In genomic region chr17:42674755-42675347, GRCh38 we compare ENCODE assay signal across 8 cellular contexts. TPM values are rescaled to one million over a fixed set of nuclear protein-coding genes. Genes with fewer than 3 reads are reported as not detected.
DNase-seq lines count a peak whose midpoint lies in the region; ATAC-seq, FAIRE-seq and TF ChIP-seq lines count a peak whose summit lies in the region.

No MANE protein-coding gene starts in this region.

- H3K9me3 ChIP-seq in kidney (ENCODE audit: control insufficient read depth in 1 of 2, low read length in 2 of 2) (no peaks in the 10 kb centered on the region), upper lobe of left lung (no peaks in the 10 kb centered on the region)

- peak overlapping the region; percentile 13 to 54 for H3K27ac ChIP-seq in kidney (ENCODE audit: low read depth in 2 of 2, low read length in 2 of 2)
- peak overlapping the region; percentile 81 to 98 (median 90) for H3K27ac ChIP-seq in upper lobe of left lung

- peaks cover 77% of the 10 kb centered on the region for H3K27me3 Mint-ChIP-seq in activated naive CD4-positive, alpha-beta T cell treated with anti-CD3 and anti-CD28 coated beads, Interleukin-2, amount 10 ng/mL, durations not matched to agents 7 days and 5 days
- peaks cover 47% of the 10 kb centered on the region for H3K27me3 Mint-ChIP-seq in activated naive CD4-positive, alpha-beta T cell treated with anti-CD3 and anti-CD28 coated beads for 36 hours (ENCODE audit: low read depth)
- peaks cover under 1% of the 10 kb centered on the region for H3K27me3 Mint-ChIP-seq in WTC11 (ENCODE audit: low read depth)

- H3K9me3 Mint-ChIP-seq in activated naive CD4-positive, alpha-beta T cell treated with anti-CD3 and anti-CD28 coated beads, Interleukin-2, amount 10 ng/mL, durations not matched to agents 7 days and 5 days, result no peaks in the 10 kb centered on the region
- no peaks in the 10 kb centered on the region for H3K9me3 Mint-ChIP-seq in activated naive CD4-positive, alpha-beta T cell treated with anti-CD3 and anti-CD28 coated beads for 36 hours
- H3K9me3 Mint-ChIP-seq in WTC11, result no peaks in the 10 kb centered on the region

- no peak for TF ChIP-seq EP300 in upper lobe of left lung (IDR thresholded peaks at IDR 0.05)

- H3K4me3 ChIP-seq in kidney (ENCODE audit: low read length in 2 of 2) (peak overlapping the region; percentile 61 to 89), upper lobe of left lung (peak overlapping the region; percentile 81 to 92 (median 85))

- H3K36me3 Mint-ChIP-seq in activated naive CD4-positive, alpha-beta T cell treated with anti-CD3 and anti-CD28 coated beads, Interleukin-2, amount 10 ng/mL, durations not matched to agents 7 days and 5 days, result peaks cover 4% of the 10 kb centered on the region
- no peaks in the 10 kb centered on the region for H3K36me3 Mint-ChIP-seq in activated naive CD4-positive, alpha-beta T cell treated with anti-CD3 and anti-CD28 coated beads for 36 hours (ENCODE audit: low read depth)
- peaks cover 3% of the 10 kb centered on the region; the same call in 1 of the 2 replicates for H3K36me3 Mint-ChIP-seq in WTC11

- no peak for TF ChIP-seq POLR2A in upper lobe of left lung (IDR thresholded peaks at IDR 0.05)

- H3K36me3 ChIP-seq in kidney (ENCODE audit: control insufficient read depth in 1 of 2, insufficient read depth in 2 of 2, low read length in 2 of 2) (peaks cover 4 to 21% of the 10 kb centered on the region in 2 donors), upper lobe of left lung (peaks cover 4 to 36% (median 28%) of the 10 kb centered on the region in 4 donors)

- H3K27ac Mint-ChIP-seq in activated naive CD4-positive, alpha-beta T cell treated with anti-CD3 and anti-CD28 coated beads, Interleukin-2, amount 10 ng/mL, durations not matched to agents 7 days and 5 days, result no peak overlapping the region
- H3K27ac Mint-ChIP-seq in activated naive CD4-positive, alpha-beta T cell treated with anti-CD3 and anti-CD28 coated beads for 36 hours, result no peak overlapping the region
- H3K27ac Mint-ChIP-seq in WTC11, result peak overlapping the region; percentile 57; the same call in 1 of the 2 replicates

- TF ChIP-seq CTCF in WTC11 (IDR thresholded peaks at IDR 0.05), result no peak
- TF ChIP-seq CTCF in kidney (IDR thresholded peaks at IDR 0.05; ENCODE audit: borderline replicate concordance, extremely low read depth, insufficient read depth), result no peak
- no peak for TF ChIP-seq CTCF in upper lobe of left lung (IDR thresholded peaks at IDR 0.05)

- intact Hi-C loops in activated naive CD4-positive, alpha-beta T cell treated with anti-CD3 and anti-CD28 coated beads for 36 hours (cut with micrococcal nuclease), result loop anchor here (5.0 to 10.0 kb wide), 5 partner anchors 143 to 563 kb away; partner anchors contain the start of genes CAVIN1 and DHX58
- intact Hi-C loops in kidney (cut with DNase I), result no loop called here

- POLR2A ChIA-PET in WTC11 (lab: Charles Lee), result interaction anchor here (1.7 to 1.9 kb wide), 2 partner anchors 9 to 97 kb away, joined by 3 to 6 read pairs; partner anchors contain the start of gene PSMC3IP

- peaks cover 56% of the 10 kb centered on the region for H3K4me1 Mint-ChIP-seq in activated naive CD4-positive, alpha-beta T cell treated with anti-CD3 and anti-CD28 coated beads, Interleukin-2, amount 10 ng/mL, durations not matched to agents 7 days and 5 days
- peaks cover 52% of the 10 kb centered on the region for H3K4me1 Mint-ChIP-seq in activated naive CD4-positive, alpha-beta T cell treated with anti-CD3 and anti-CD28 coated beads for 36 hours (ENCODE audit: low read depth)
- peaks cover 35% of the 10 kb centered on the region for H3K4me1 Mint-ChIP-seq in WTC11

- no peak for DNase-seq in activated naive CD4-positive, alpha-beta T cell treated with anti-CD3 and anti-CD28 coated beads, Interleukin-2, amount 10 ng/mL, durations not matched to agents 7 days and 5 days
- no peak for DNase-seq in activated naive CD4-positive, alpha-beta T cell treated with anti-CD3 and anti-CD28 coated beads for 36 hours
- DNase-seq in WTC11 (ENCODE audit: low spot score), result peak; percentile 65
- peak; percentile 78 for DNase-seq in kidney
- no peak for DNase-seq in upper lobe of left lung
- DNase-seq in cortex of kidney (lab: John Stamatoyannopoulos, UW), result no peak
- no peak for DNase-seq in dermis blood vessel endothelial cell

- peak overlapping the region; percentile 29 for H3K4me3 Mint-ChIP-seq in activated naive CD4-positive, alpha-beta T cell treated with anti-CD3 and anti-CD28 coated beads, Interleukin-2, amount 10 ng/mL, durations not matched to agents 7 days and 5 days
- H3K4me3 Mint-ChIP-seq in activated naive CD4-positive, alpha-beta T cell treated with anti-CD3 and anti-CD28 coated beads for 36 hours, result no peak overlapping the region
- peak overlapping the region; percentile 64 for H3K4me3 Mint-ChIP-seq in WTC11

- peaks cover 0 to 6% (median 1%) of the 10 kb centered on the region in 4 donors for H3K27me3 ChIP-seq in upper lobe of left lung

- H3K4me1 ChIP-seq in kidney (ENCODE audit: control insufficient read depth in 1 of 2, insufficient read depth in 1 of 2, low read depth in 1 of 2, low read length in 2 of 2) (peaks cover 0 to 25% of the 10 kb centered on the region in 2 donors), upper lobe of left lung (peaks cover 50 to 75% (median 56%) of the 10 kb centered on the region in 4 donors)

- peak; percentile 6 for ATAC-seq in WTC11
- ATAC-seq in upper lobe of left lung (ENCODE audit: low FRiP score in 2 of 2), result no peak
- no peak for ATAC-seq in HG02798 (IDR thresholded peaks at IDR 0.05; ENCODE audit: poor library complexity, unreplicated experiment)

- WGBS in upper lobe of left lung, 2 donors, result 20 to 31% methylated on average over 8 to 9 of the region's 9 CpGs

- no peak for FAIRE-seq in kidney (lab: Jason Lieb, UNC)

- peak overlapping the region in 1 of 2 donors; percentile 69 for H3K9ac ChIP-seq in kidney (ENCODE audit: low read length in 2 of 2)

- CTCF ChIA-PET in activated naive CD4-positive, alpha-beta T cell treated with anti-CD3 and anti-CD28 coated beads, Interleukin-2, amount 10 ng/mL, durations not matched to agents 7 days and 5 days (lab: Charles Lee), result no interaction called here
- CTCF ChIA-PET in activated naive CD4-positive, alpha-beta T cell treated with anti-CD3 and anti-CD28 coated beads for 36 hours (lab: Charles Lee), result interaction anchor here (0.6 to 1.6 kb wide), 4 partner anchors 13 to 75 kb away, joined by 3 to 5 read pairs (median 3); no protein-coding TSS in a partner anchor
- CTCF ChIA-PET in WTC11 (lab: Charles Lee), result interaction anchor here (0.9 to 6.5 kb wide), 23 partner anchors 8 to 149 kb away, joined by 3 to 122 read pairs (median 6); partner anchors contain the start of genes BECN1, PSMC3IP, RAMP2 and RETREG3

TF ChIP-seq in WTC11, 78 proteins besides CTCF, POLR2A, EP300 and RAD21 (continues in another document):
- TF ChIP-seq ZBTB21 (CRISPR knock-in tag; IDR thresholded peaks at IDR 0.05; ENCODE audit: borderline replicate concordance) (no peak), USF2 (CRISPR knock-in tag; IDR thresholded peaks at IDR 0.05) (no peak)

RNA-seq across cellular contexts. Expression of gene PLEKHH3, which starts 1.9 kb away (rescaled TPM):
- under 1 TPM; 0.62 to 0.77 TPM for total RNA-seq in activated naive CD4-positive, alpha-beta T cell treated with anti-CD3 and anti-CD28 coated beads for 36 hours
- total RNA-seq in WTC11 (2021) (33.0 to 40.2 TPM (median 35.6 TPM) in 3 replicates), kidney (21.2 TPM), upper lobe of left lung (10 to 100 TPM; 18.4 to 93.2 (median 28.4) TPM), dermis blood vessel endothelial cell (12.9 and 20.0 TPM in 2 replicates)
- 23.2 TPM for polyA plus RNA-seq in kidney (ENCODE audit: insufficient read depth, low read depth, low replicate concordance)

RNA-seq across cellular contexts. Expression of gene CCR10, which starts 6.8 kb away (rescaled TPM):
- under 1 TPM; 0.14 to 0.20 TPM for total RNA-seq in activated naive CD4-positive, alpha-beta T cell treated with anti-CD3 and anti-CD28 coated beads for 36 hours
- total RNA-seq in WTC11 (2021) (3.7 to 4.4 TPM (median 4.2 TPM) in 3 replicates), kidney (1.4 TPM), upper lobe of left lung (1 to 10 TPM in 4 of 6 donors, under 1 TPM in 2; 0.30 to 2.2 (median 1.4) TPM), dermis blood vessel endothelial cell (5.1 and 7.9 TPM in 2 replicates)
- polyA plus RNA-seq in kidney (ENCODE audit: insufficient read depth, low read depth, low replicate concordance), result 1.7 TPM

RNA-seq across cellular contexts. Expression of gene CNTNAP1, which starts 7.5 kb away (rescaled TPM):
- 1 to 10 TPM; 1.4 to 1.5 TPM for total RNA-seq in activated naive CD4-positive, alpha-beta T cell treated with anti-CD3 and anti-CD28 coated beads for 36 hours
- total RNA-seq in WTC11 (2021) (12.1 to 12.7 TPM (median 12.7 TPM) in 3 replicates), kidney (9.1 TPM), upper lobe of left lung (10 to 100 TPM in 1 of 6 donors, 1 to 10 TPM in 5; 1.7 to 37.7 (median 4.3) TPM), dermis blood vessel endothelial cell (12.3 and 41.2 TPM in 2 replicates)
- polyA plus RNA-seq in kidney (ENCODE audit: insufficient read depth, low read depth, low replicate concordance), result 1.4 TPM

RNA-seq across cellular contexts. Expression of gene TUBG2, which starts 15.8 kb away (rescaled TPM):
- total RNA-seq in activated naive CD4-positive, alpha-beta T cell treated with anti-CD3 and anti-CD28 coated beads for 36 hours, result 1 to 10 TPM; 9.1 to 9.9 TPM
- total RNA-seq in WTC11 (2021) (22.1 to 26.7 TPM (median 22.2 TPM) in 3 replicates), kidney (19.9 TPM), upper lobe of left lung (100 to 1,000 TPM in 1 of 6 donors, 10 to 100 TPM in 5; 12.4 to 104 (median 15.2) TPM), dermis blood vessel endothelial cell (6.4 and 7.7 TPM in 2 replicates)
- polyA plus RNA-seq in kidney (ENCODE audit: insufficient read depth, low read depth, low replicate concordance), result 39.9 TPM

Comparison
In these comparisons a context has a peak if more than half of its experiments do, and no peak if none do; other contexts are left out.
1. DNase-seq: peak in WTC11 (single experiment) and kidney (single experiment); none in activated naive CD4-positive, alpha-beta T cell treated with anti-CD3 and anti-CD28 coated beads, Interleukin-2, amount 10 ng/mL, durations not matched to agents 7 days and 5 days (single experiment), activated naive CD4-positive, alpha-beta T cell treated with anti-CD3 and anti-CD28 coated beads for 36 hours (single experiment), upper lobe of left lung (0 of 2), cortex of kidney (single experiment) and dermis blood vessel endothelial cell (single experiment).